Comparison of ENCODE assay signal across 18 cellular contexts in genomic region chr17:82344175-82344907, GRCh38. TPM values are rescaled to one million over a fixed set of nuclear protein-coding genes. Genes with fewer than 3 reads are reported as not detected.
DNase-seq lines count a peak whose midpoint lies in the region; TF ChIP-seq lines count a peak whose summit lies in the region.
"Had no signal": no experiment of that assay in that cellular context is flagged by ENCODE, and none has a peak within 500 bp of the region (broad histone marks: within the 10 kb centered on the region; RNA-seq: fewer than 3 reads in every experiment).

No MANE protein-coding gene starts in this region.

- peak overlapping the region; percentile 16 for H3K27ac ChIP-seq in trophoblast cell (ENCODE audit: low read depth, low read length)
- H3K27ac ChIP-seq: 22Rv1 had no signal

- peaks cover 4% of the 10 kb centered on the region for H3K9me3 Mint-ChIP-seq in mesothelial cell of epicardium
- H3K9me3 Mint-ChIP-seq in activated naive CD4-positive, alpha-beta T cell treated with anti-CD3 and anti-CD28 coated beads, Interleukin-2, amount 10 ng/mL, durations not matched to agents 7 days and 5 days: peaks cover 2% of the 10 kb centered on the region
- H3K9me3 Mint-ChIP-seq: CD4-positive, alpha-beta memory T cell had no signal

- CTCF ChIA-PET in activated naive CD4-positive, alpha-beta T cell treated with anti-CD3 and anti-CD28 coated beads, Interleukin-2, amount 10 ng/mL, durations not matched to agents 7 days and 5 days (lab: Charles Lee): interaction anchor here (0.6 to 1.5 kb wide), 3 partner anchors 8 to 96 kb away, joined by 3 to 4 read pairs (median 3); partner anchors contain the start of gene SECTM1

- peak overlapping the region; percentile 20 for H2BK5ac ChIP-seq in trophoblast cell (ENCODE audit: low read depth, low read length, poor library complexity)

- no peak overlapping the region for H3K18ac ChIP-seq in trophoblast cell (ENCODE audit: low read length)

- peaks cover 19 to 28% of the 10 kb centered on the region in 2 experiments for H3K4me1 ChIP-seq in trophoblast cell (ENCODE audit: control insufficient read depth in 1 of 2, insufficient read depth in 2 of 2, low read length in 2 of 2)

- no peaks in the 10 kb centered on the region for H3K27me3 Mint-ChIP-seq in mesothelial cell of epicardium (ENCODE audit: low read depth)
- H3K27me3 Mint-ChIP-seq in activated naive CD4-positive, alpha-beta T cell treated with anti-CD3 and anti-CD28 coated beads, Interleukin-2, amount 10 ng/mL, durations not matched to agents 7 days and 5 days: peaks cover 51% of the 10 kb centered on the region

- no peak overlapping the region for H4K8ac ChIP-seq in trophoblast cell (ENCODE audit: low read depth, low read length)

- H3K4me3 ChIP-seq in trophoblast cell (ENCODE audit: low read depth, low read length): no peak overlapping the region

- peak overlapping the region; percentile 20 for H2BK120ac ChIP-seq in trophoblast cell (ENCODE audit: insufficient read depth, low read length, poor library complexity)

- H3K36me3 Mint-ChIP-seq in mesothelial cell of epicardium: peaks cover 4% of the 10 kb centered on the region
- H3K36me3 Mint-ChIP-seq in activated naive CD4-positive, alpha-beta T cell treated with anti-CD3 and anti-CD28 coated beads, Interleukin-2, amount 10 ng/mL, durations not matched to agents 7 days and 5 days: no peaks in the 10 kb centered on the region
- H3K36me3 Mint-ChIP-seq: CD4-positive, alpha-beta memory T cell had no signal

- peaks cover 3% of the 10 kb centered on the region for H3K79me2 ChIP-seq in trophoblast cell (ENCODE audit: control insufficient read depth, insufficient read depth, low read length, poor library complexity)

- no peak overlapping the region for H4K12ac ChIP-seq in trophoblast cell (ENCODE audit: low read depth, low read length)

- peak overlapping the region; percentile 72 for H3K27ac Mint-ChIP-seq in mesothelial cell of epicardium
- no peak overlapping the region for H3K27ac Mint-ChIP-seq in activated naive CD4-positive, alpha-beta T cell treated with anti-CD3 and anti-CD28 coated beads, Interleukin-2, amount 10 ng/mL, durations not matched to agents 7 days and 5 days
- H3K27ac Mint-ChIP-seq: CD4-positive, alpha-beta memory T cell had no signal

- H3K4me1 Mint-ChIP-seq in mesothelial cell of epicardium: peaks cover 26% of the 10 kb centered on the region
- peaks cover 7% of the 10 kb centered on the region for H3K4me1 Mint-ChIP-seq in activated naive CD4-positive, alpha-beta T cell treated with anti-CD3 and anti-CD28 coated beads, Interleukin-2, amount 10 ng/mL, durations not matched to agents 7 days and 5 days

- no peak overlapping the region for H2AK5ac ChIP-seq in trophoblast cell (ENCODE audit: low read length)

- WGBS in trophoblast cell (ENCODE audit: extremely low coverage, insufficient coverage, insufficient read length): no CpG with 5 or more reads among the region's 24 CpGs

- no peak overlapping the region for H3K4ac ChIP-seq in trophoblast cell (ENCODE audit: low read depth, low read length)

- TF ChIP-seq CTCF in mesothelial cell of epicardium (IDR thresholded peaks at IDR 0.05; ENCODE audit: unreplicated experiment): no peak

- H3K27me3 ChIP-seq in trophoblast cell (ENCODE audit: insufficient read depth, low read length): no peaks in the 10 kb centered on the region

- H3K4me3 Mint-ChIP-seq in mesothelial cell of epicardium: no peak overlapping the region
- no peak overlapping the region for H3K4me3 Mint-ChIP-seq in activated naive CD4-positive, alpha-beta T cell treated with anti-CD3 and anti-CD28 coated beads, Interleukin-2, amount 10 ng/mL, durations not matched to agents 7 days and 5 days
- H3K4me3 Mint-ChIP-seq: CD4-positive, alpha-beta memory T cell had no signal

- peaks cover 8% of the 10 kb centered on the region for H3K9me3 ChIP-seq in trophoblast cell (ENCODE audit: insufficient read depth, low read depth, low read length)

- peak overlapping the region; percentile 30 for H3K4me2 ChIP-seq in trophoblast cell (ENCODE audit: low read length)

- no peak overlapping the region for H3K23ac ChIP-seq in trophoblast cell (ENCODE audit: low read length)

- peak overlapping the region; percentile 44 for H4K91ac ChIP-seq in trophoblast cell (ENCODE audit: low read depth, low read length)

- no peak overlapping the region for H3K9ac ChIP-seq in trophoblast cell (ENCODE audit: low read length)

- H3K36me3 ChIP-seq in trophoblast cell (ENCODE audit: control insufficient read depth in 1 of 2, insufficient read depth in 2 of 2, low read length in 2 of 2): no peaks in the 10 kb centered on the region

- H3K79me1 ChIP-seq in trophoblast cell (ENCODE audit: low read length): peaks cover 13% of the 10 kb centered on the region

- peak overlapping the region; percentile 14 for H2BK12ac ChIP-seq in trophoblast cell (ENCODE audit: low read length)

- peak; percentile 22 for DNase-seq in NCI-H748 (lab: John Stamatoyannopoulos, UW; ENCODE audit: unreplicated experiment)
- DNase-seq in NCI-H748 treated with DMSO at 0.1 percent for 48 hours (lab: John Stamatoyannopoulos, UW): no peak
- DNase-seq in cerebellar cortex (ENCODE audit: low spot score): peak; percentile 47
- no peak for DNase-seq in mesothelial cell of epicardium (ENCODE audit: low spot score in 2 of 2, unreplicated experiment in 2 of 2)
- DNase-seq in trophoblast cell: peak in 1 of 2 donors; percentile 9
- no peak for DNase-seq in activated naive CD4-positive, alpha-beta T cell treated with anti-CD3 and anti-CD28 coated beads, Interleukin-2, amount 10 ng/mL, durations not matched to agents 7 days and 5 days
- no peak for DNase-seq in DMS153 (lab: John Stamatoyannopoulos, UW)
- DNase-seq in activated CD4-positive, CD25-positive, alpha-beta regulatory T cell (lab: John Stamatoyannopoulos, UW): no peak
- DNase-seq: CD4-positive, alpha-beta memory T cell; DND-41; GOT3; KG1; NCI-H1436; NCI-H2029 treated with DMSO at 0.1 percent for 48 hours; NCI-H510A; SHP77 treated with DMSO at 0.1 percent for 48 hours had no signal

- H2AFZ ChIP-seq in trophoblast cell (ENCODE audit: insufficient read depth, low read length, poor library complexity): no peak overlapping the region

- H3K14ac ChIP-seq in trophoblast cell (ENCODE audit: low read length): peak overlapping the region; percentile 0

RNA-seq across cellular contexts. Expression of gene SECTM1, which starts 10.8 kb away (rescaled TPM):
- total RNA-seq in mesothelial cell of epicardium: 5.8 to 7.0 TPM (median 7.0 TPM) in 3 replicates
- 2.4 and 2.6 TPM in 2 replicates for polyA plus RNA-seq in trophoblast cell (2013)

RNA-seq across cellular contexts. Expression of gene TEX19, which starts 14.7 kb away (rescaled TPM):
- total RNA-seq in mesothelial cell of epicardium: 0.16 TPM in 1 of 3 replicates, not detected in the others
- polyA plus RNA-seq in trophoblast cell (2013): 0.03 and 0.04 TPM in 2 replicates
- total RNA-seq: CD4-positive, alpha-beta memory T cell had no signal
- polyA plus RNA-seq: CD4-positive, alpha-beta memory T cell had no signal

RNA-seq across cellular contexts. Expression of gene CD7, which starts 26.9 kb away (rescaled TPM):
- 0.83 to 1.4 TPM (median 1.2 TPM) in 3 replicates for total RNA-seq in mesothelial cell of epicardium
- 0.18 and 0.22 TPM in 2 replicates for polyA plus RNA-seq in trophoblast cell (2013)

RNA-seq across cellular contexts. Expression of gene UTS2R, which starts 27.2 kb away (rescaled TPM):
- total RNA-seq in mesothelial cell of epicardium: 6.1 to 7.6 TPM (median 6.5 TPM) in 3 replicates
- polyA plus RNA-seq in trophoblast cell (2013): 0.34 and 0.36 TPM in 2 replicates
- total RNA-seq: CD4-positive, alpha-beta memory T cell had no signal
- polyA plus RNA-seq: BJ; CD4-positive, alpha-beta memory T cell had no signal

Comparison
In these comparisons a context has a peak if more than half of its experiments do, and no peak if none do; other contexts are left out.
1. DNase-seq: peak in NCI-H748 (single experiment) and cerebellar cortex (single experiment); none in NCI-H748 treated with DMSO at 0.1 percent for 48 hours (single experiment), mesothelial cell of epicardium (0 of 2), activated naive CD4-positive, alpha-beta T cell treated with anti-CD3 and anti-CD28 coated beads, Interleukin-2, amount 10 ng/mL, durations not matched to agents 7 days and 5 days (single experiment), DMS153 (single experiment) and activated CD4-positive, CD25-positive, alpha-beta regulatory T cell (0 of 4).